28 cellular contexts compared by ENCODE assay signal in the genomic region with DNA sequence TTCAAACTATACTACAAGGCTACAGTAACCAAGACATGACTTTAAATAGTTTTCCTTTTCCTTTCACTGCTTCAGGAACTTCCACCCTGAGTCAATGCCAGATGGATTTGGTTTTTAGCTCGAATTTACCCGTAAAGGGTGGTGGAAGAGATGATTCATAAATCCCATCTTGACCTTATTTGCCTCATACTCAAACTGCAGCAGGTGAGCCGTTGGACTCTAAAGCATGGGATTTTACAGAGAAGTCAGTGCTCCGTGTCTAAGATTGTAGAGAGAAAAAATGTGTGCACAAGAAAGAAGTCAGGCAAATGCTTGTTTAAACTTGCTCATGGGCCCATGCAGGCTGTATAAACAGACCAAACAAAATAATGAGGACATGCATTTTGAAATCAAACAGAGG.
DNase-seq lines count a peak whose midpoint lies in the region; ATAC-seq, FAIRE-seq and TF ChIP-seq lines count a peak whose summit lies in the region.
"Had no signal": no experiment of that assay in that cellular context is flagged by ENCODE, and none has a peak within 500 bp of the region (broad histone marks: within the 10 kb centered on the region; RNA-seq: fewer than 3 reads in every experiment).

No MANE protein-coding gene starts in this region.

- ATAC-seq in Panc1, result peak; percentile 34; the same call in 1 of the 2 replicates
- no peak for ATAC-seq in stimulated activated naive B cell treated with anti-CD40 and anti-IgM and Interleukin-4, amounts not matched to agents 10 μg/mL and 1 μg/mL and 100 μg/mL, for 72 hours (replicated peaks)
- ATAC-seq: activated CD4-positive, CD25-positive, alpha-beta regulatory T cell treated with anti-CD3 and anti-CD28 coated beads, Interleukin-2, amount 50 U/mL, for 24 hours; HCT116; lower lobe of right lung; T-cell had no signal

- DNase-seq in LHCN-M2 (ENCODE audit: low read depth) (peak; percentile 72), Panc1 (ENCODE audit: low read depth, low spot score) (no peak), bronchial epithelial cell (ENCODE audit: low read depth) (peak; percentile 97), mesenchymal stem cell (peak; percentile 37), ascending aorta (ENCODE audit: low spot score in 2 of 2) (no peak), testis (no peak)
- no peak for DNase-seq in stimulated activated naive B cell treated with anti-CD40 and anti-IgM and Interleukin-4, amounts not matched to agents 10 μg/mL and 1 μg/mL and 100 μg/mL, for 72 hours
- DNase-seq: activated CD4-positive, alpha-beta T cell treated with anti-CD3 and anti-CD28 coated beads, Interleukin-2, amount 50 U/mL, for 48 hours; C1 segment of cervical spinal cord; Caco-2; glutamatergic neuron; Karpas-422; lower lobe of right lung; NCI-H1694; NCI-H446 treated with DMSO at 0.1 percent for 48 hours; NK-92 treated with Interleukin-12 subunit alpha and Interleukin-12 subunit beta, amount 100 ng/mL, for 24 hours; ovary; PC-9; retina; small intestine; T-cell; trophoblast cell had no signal

- H3K27me3 ChIP-seq in Panc1 (ENCODE audit: control insufficient read depth, insufficient read depth, low read length) (no peaks in the 10 kb centered on the region), bronchial epithelial cell (ENCODE audit: control insufficient read depth, insufficient read depth, low read length) (no peaks in the 10 kb centered on the region), mesenchymal stem cell (ENCODE audit: control insufficient read depth in 1 of 2, insufficient read depth in 1 of 2, low read length in 2 of 2) (no peaks in the 10 kb centered on the region), ascending aorta (no peaks in the 10 kb centered on the region), testis (no peaks in the 10 kb centered on the region)
- H3K27me3 ChIP-seq: ovary, SJCRH30 had no signal

- in situ Hi-C loops in Panc1 (cut with HindIII; ENCODE audit: low pct_unique_long_range_greater_than_20kb, low sequenced_read_pairs), result no loop called here

- no peaks in the 10 kb centered on the region for H3K36me3 Mint-ChIP-seq in stimulated activated naive B cell treated with anti-CD40 and anti-IgM and Interleukin-4, amounts not matched to agents 10 μg/mL and 1 μg/mL and 100 μg/mL, for 72 hours
- H3K36me3 Mint-ChIP-seq: activated naive CD8-positive, alpha-beta T cell; T-cell had no signal

- no peaks in the 10 kb centered on the region for H3K79me1 ChIP-seq in mesenchymal stem cell (replicated peaks; ENCODE audit: low read length, poor library complexity, severe bottlenecking)

- H4K91ac ChIP-seq in mesenchymal stem cell (ENCODE audit: low read length), result no peak overlapping the region

- H3K4ac ChIP-seq in mesenchymal stem cell (ENCODE audit: low read depth in 1 of 2, low read length in 2 of 2), result no peak overlapping the region

- WGBS in mesenchymal stem cell, result 83% methylated on average over 2 of the region's 4 CpGs
- 81 to 94% methylated on average over 4 of the region's 4 CpGs for WGBS in testis, 2 donors

- H3K27ac Mint-ChIP-seq in stimulated activated naive B cell treated with anti-CD40 and anti-IgM and Interleukin-4, amounts not matched to agents 10 μg/mL and 1 μg/mL and 100 μg/mL, for 72 hours, result no peak overlapping the region
- H3K27ac Mint-ChIP-seq: activated naive CD8-positive, alpha-beta T cell; activated T-helper 2 cell treated with anti-CD3 and anti-CD28 coated beads, Interferon-gamma antibody, Interleukin-2, Interleukin-4, amounts not matched to agents 10 μg/mL and 5 μg/mL and 100 μg/mL, durations not matched to agents 14 hours and 24 hours and 36 hours; T-cell had no signal

- no peak overlapping the region for H3K14ac ChIP-seq in mesenchymal stem cell (ENCODE audit: low read length in 2 of 2)

- no peak for TF ChIP-seq CTCF in Panc1 (IDR thresholded peaks at IDR 0.05)
- no peak for TF ChIP-seq CTCF in bronchial epithelial cell (IDR thresholded peaks at IDR 0.05; ENCODE audit: insufficient read depth, low read length, severe bottlenecking)
- no peak for TF ChIP-seq CTCF in ascending aorta (IDR thresholded peaks at IDR 0.05)
- TF ChIP-seq CTCF in testis (IDR thresholded peaks at IDR 0.05), result no peak

- peaks cover 3 to 8% of the 10 kb centered on the region in 2 donors for H3K9me3 Mint-ChIP-seq in stimulated activated naive B cell treated with anti-CD40 and anti-IgM and Interleukin-4, amounts not matched to agents 10 μg/mL and 1 μg/mL and 100 μg/mL, for 72 hours

- intact Hi-C loops in Panc1 (cut with micrococcal nuclease; ENCODE audit: unreplicated experiment) (no loop called here), ascending aorta (cut with DNase I) (no loop called here), testis (cut with DNase I; ENCODE audit: low total_unique reads) (no loop called here)

- TF ChIP-seq POLR2A in testis (IDR thresholded peaks at IDR 0.05), result no peak

- POLR2A ChIA-PET in Panc1 (lab: Charles Lee), result no interaction called here

- H3K4me3 Mint-ChIP-seq in stimulated activated naive B cell treated with anti-CD40 and anti-IgM and Interleukin-4, amounts not matched to agents 10 μg/mL and 1 μg/mL and 100 μg/mL, for 72 hours, result no peak overlapping the region
- H3K4me3 Mint-ChIP-seq: activated naive CD8-positive, alpha-beta T cell; T-cell had no signal

- H3K4me1 Mint-ChIP-seq in stimulated activated naive B cell treated with anti-CD40 and anti-IgM and Interleukin-4, amounts not matched to agents 10 μg/mL and 1 μg/mL and 100 μg/mL, for 72 hours, result no peaks in the 10 kb centered on the region
- H3K4me1 Mint-ChIP-seq: T-cell had no signal

- no peak overlapping the region for H3K9ac ChIP-seq in mesenchymal stem cell (ENCODE audit: low read length)

- H2BK15ac ChIP-seq in mesenchymal stem cell (ENCODE audit: low read depth, poor library complexity, severe bottlenecking), result no peak overlapping the region

- FAIRE-seq in bronchial epithelial cell (lab: Jason Lieb, UNC), result peak; percentile 43
- FAIRE-seq: endometrium, small intestine had no signal

- no peaks in the 10 kb centered on the region for H3K27me3 Mint-ChIP-seq in stimulated activated naive B cell treated with anti-CD40 and anti-IgM and Interleukin-4, amounts not matched to agents 10 μg/mL and 1 μg/mL and 100 μg/mL, for 72 hours
- H3K27me3 Mint-ChIP-seq: activated naive CD8-positive, alpha-beta T cell; T-cell had no signal

- CTCF ChIA-PET in Panc1 (lab: Charles Lee), result no interaction called here

- no peak overlapping the region for H3K23ac ChIP-seq in mesenchymal stem cell (ENCODE audit: low read length in 2 of 2)

- no peak overlapping the region for H3K4me2 ChIP-seq in mesenchymal stem cell (ENCODE audit: low read length, poor library complexity, severe bottlenecking)
- H3K4me2 ChIP-seq: PC-9 had no signal

- no peak overlapping the region for H3K18ac ChIP-seq in mesenchymal stem cell (ENCODE audit: low read depth in 1 of 2, low read length in 2 of 2)

- H4K8ac ChIP-seq in mesenchymal stem cell (ENCODE audit: low read length), result no peak overlapping the region

- H2BK120ac ChIP-seq in mesenchymal stem cell (ENCODE audit: low read depth, low read length), result no peak overlapping the region

- no peak overlapping the region for H2BK5ac ChIP-seq in mesenchymal stem cell (ENCODE audit: low read depth, low read length, poor library complexity, severe bottlenecking)

- no peaks in the 10 kb centered on the region for H3K9me3 ChIP-seq in Panc1 (ENCODE audit: control insufficient read depth, insufficient read depth, low read depth, low read length)
- H3K9me3 ChIP-seq in mesenchymal stem cell (ENCODE audit: control insufficient read depth, low read length), result no peaks in the 10 kb centered on the region
- no peaks in the 10 kb centered on the region for H3K9me3 ChIP-seq in ascending aorta
- no peaks in the 10 kb centered on the region for H3K9me3 ChIP-seq in testis
- H3K9me3 ChIP-seq: Caco-2, lower lobe of right lung, SJCRH30 had no signal

- no peak overlapping the region for H2AFZ ChIP-seq in mesenchymal stem cell (ENCODE audit: low read depth, low read length)
- H2AFZ ChIP-seq: PC-9 had no signal

- no peak overlapping the region for H2BK12ac ChIP-seq in mesenchymal stem cell (ENCODE audit: low read length in 2 of 2)

- H2AK5ac ChIP-seq in mesenchymal stem cell (ENCODE audit: low read length, severe bottlenecking), result no peak overlapping the region

- BruUV-seq in Panc1 (replicated peaks; lab: Mats Ljungman, UMichigan), result no TSS peak

- no peak overlapping the region for H3K27ac ChIP-seq in Panc1 (ENCODE audit: low read length)
- H3K27ac ChIP-seq in mesenchymal stem cell (ENCODE audit: low read length, poor library complexity, severe bottlenecking), result no peak overlapping the region
- no peak overlapping the region for H3K27ac ChIP-seq in ascending aorta
- H3K27ac ChIP-seq in testis, result no peak overlapping the region
- H3K27ac ChIP-seq: lower lobe of right lung, ovary, PC-9, SJCRH30 had no signal

- H3K4me3 ChIP-seq in Panc1 (ENCODE audit: low read depth in 2 of 2, low read length in 2 of 2) (no peak overlapping the region), bronchial epithelial cell (ENCODE audit: low read depth, low read length) (no peak overlapping the region), mesenchymal stem cell (ENCODE audit: insufficient read depth in 1 of 2, low read depth in 1 of 2, low read length in 2 of 2) (no peak overlapping the region), ascending aorta (no peak overlapping the region), testis (no peak overlapping the region)
- H3K4me3 ChIP-seq: lower lobe of right lung, ovary, PC-9, SJCRH30 had no signal

- H3K36me3 ChIP-seq in Panc1 (ENCODE audit: control insufficient read depth, insufficient read depth, low read length) (no peaks in the 10 kb centered on the region), bronchial epithelial cell (ENCODE audit: control insufficient read depth, insufficient read depth, low read length) (no peaks in the 10 kb centered on the region), mesenchymal stem cell (ENCODE audit: control insufficient read depth in 1 of 2, insufficient read depth in 2 of 2, low read depth in 1 of 2, low read length in 2 of 2) (no peaks in the 10 kb centered on the region), ascending aorta (no peaks in the 10 kb centered on the region), testis (ENCODE audit: low read depth, missing control alignments) (no peaks in the 10 kb centered on the region)
- H3K36me3 ChIP-seq: lower lobe of right lung, ovary, SJCRH30 had no signal

- H3K4me1 ChIP-seq in Panc1 (ENCODE audit: control insufficient read depth, insufficient read depth, low read length) (no peaks in the 10 kb centered on the region), mesenchymal stem cell (ENCODE audit: control insufficient read depth, insufficient read depth, low read depth, low read length) (no peaks in the 10 kb centered on the region), ascending aorta (no peaks in the 10 kb centered on the region), testis (no peaks in the 10 kb centered on the region)
- H3K4me1 ChIP-seq: Caco-2, lower lobe of right lung had no signal

Comparison
In these comparisons a context has a peak if more than half of its experiments do, and no peak if none do; other contexts are left out.
1. DNase-seq: peak in LHCN-M2 (single experiment), bronchial epithelial cell (single experiment) and mesenchymal stem cell (single experiment); none in Panc1 (single experiment), ascending aorta (0 of 2), testis (single experiment) and stimulated activated naive B cell treated with anti-CD40 and anti-IgM and Interleukin-4, amounts not matched to agents 10 μg/mL and 1 μg/mL and 100 μg/mL, for 72 hours (single experiment).